12 cellular contexts compared by ENCODE assay signal in genomic region chr14:68476965-68477455, GRCh38.
A peak's percentile ranks its signal among the peaks of the same experiment; 100 is the strongest.
DNase-seq lines count a peak whose midpoint lies in the region; ATAC-seq, FAIRE-seq and TF ChIP-seq lines count a peak whose summit lies in the region.
"Had no signal": no experiment of that assay in that cellular context is flagged by ENCODE, and none has a peak within 500 bp of the region (broad histone marks: within the 10 kb centered on the region; RNA-seq: fewer than 3 reads in every experiment).

No MANE protein-coding gene starts in this region.

- ATAC-seq in activated B cell treated with CpG ODN at 0.5 μM for 24 hours (ENCODE audit: low read depth) (no peak), right cardiac atrium (no peak)

- WGBS in right cardiac atrium, result 97% methylated on average over 4 of the region's 4 CpGs

- TF ChIP-seq CTCF in activated B cell treated with CpG ODN at 0.5 μM for 24 hours (IDR thresholded peaks at IDR 0.05), result no peak

- no peak for TF ChIP-seq POLR2A in GM12892 (IDR thresholded peaks at IDR 0.05; ENCODE audit: low read depth, low read length)

- peak overlapping the region; percentile 62 for H3K4me3 Mint-ChIP-seq in activated B cell treated with CpG ODN at 0.5 μM for 24 hours

- no peaks in the 10 kb centered on the region for H3K27me3 Mint-ChIP-seq in activated B cell treated with CpG ODN at 0.5 μM for 24 hours

- H3K4me1 Mint-ChIP-seq in activated B cell treated with CpG ODN at 0.5 μM for 24 hours, result peaks cover 87% of the 10 kb centered on the region

- no peaks in the 10 kb centered on the region for H3K36me3 ChIP-seq in skeletal muscle tissue (ENCODE audit: control insufficient read depth in 3 of 3, insufficient read depth in 3 of 3, low read length in 3 of 3)

- H3K27me3 ChIP-seq in right cardiac atrium (ENCODE audit: control insufficient read depth, insufficient read depth) (no peaks in the 10 kb centered on the region), skeletal muscle tissue (ENCODE audit: control insufficient read depth in 3 of 3, insufficient read depth in 3 of 3, low read length in 3 of 3) (no peaks in the 10 kb centered on the region)

- intact Hi-C loops in activated B cell treated with CpG ODN at 0.5 μM for 24 hours (cut with micrococcal nuclease), result loop anchor here (1.0 to 5.0 kb wide), 9 partner anchors 18 to 339 kb away; partner anchors contain the start of gene ZFP36L1
- intact Hi-C loops in right cardiac atrium (cut with DNase I), result no loop called here

- no peaks in the 10 kb centered on the region for H3K9me3 Mint-ChIP-seq in activated B cell treated with CpG ODN at 0.5 μM for 24 hours

- H3K4me3 ChIP-seq in right cardiac atrium (ENCODE audit: low read length) (no peak overlapping the region), skeletal muscle tissue (ENCODE audit: low read length in 3 of 3) (no peak overlapping the region)

- no peaks in the 10 kb centered on the region for H3K36me3 Mint-ChIP-seq in activated B cell treated with CpG ODN at 0.5 μM for 24 hours (ENCODE audit: low read depth)

- FAIRE-seq in GM12892 (lab: Jason Lieb, UNC), result peak; percentile 73

- CTCF ChIA-PET in activated B cell treated with CpG ODN at 0.5 μM for 24 hours (lab: Charles Lee), result interaction anchor here (0.9 to 2.5 kb wide), 3 partner anchors 19 to 194 kb away, joined by 3 to 8 read pairs (median 6); no protein-coding TSS in a partner anchor

- peak overlapping the region in 2 of 3 donors; percentile 23 to 50 for H3K9ac ChIP-seq in skeletal muscle tissue (ENCODE audit: low read depth in 1 of 3, low read length in 3 of 3)

- POLR2A ChIA-PET in activated B cell treated with CpG ODN at 0.5 μM for 24 hours (lab: Charles Lee), result interaction anchor here (0.7 to 5.0 kb wide), 43 partner anchors 9 to 338 kb away, joined by 3 to 92 read pairs (median 5); partner anchors contain the start of gene ZFP36L1

- no peaks in the 10 kb centered on the region for H3K9me3 ChIP-seq in right cardiac atrium (ENCODE audit: control insufficient read depth, low read length)
- no peaks in the 10 kb centered on the region for H3K9me3 ChIP-seq in skeletal muscle tissue (ENCODE audit: control insufficient read depth in 3 of 3, low read length in 3 of 3)

- H3K27ac ChIP-seq in right cardiac atrium (ENCODE audit: low read length), result peak overlapping the region; percentile 56
- H3K27ac ChIP-seq in skeletal muscle tissue (ENCODE audit: low read depth, low read length), result peak overlapping the region; percentile 84

- H3K4me1 ChIP-seq in right cardiac atrium (ENCODE audit: control insufficient read depth, insufficient read depth, low read length) (peaks cover 7% of the 10 kb centered on the region), skeletal muscle tissue (ENCODE audit: control insufficient read depth in 3 of 3, insufficient read depth in 3 of 3, low read length in 3 of 3) (peaks cover 16 to 22% (median 20%) of the 10 kb centered on the region in 3 donors)

- DNase-seq in GM12892 (ENCODE audit: insufficient read length) (no peak), activated B cell treated with CpG ODN at 0.5 μM for 24 hours (no peak), right cardiac atrium (no peak), GOT3 (lab: John Stamatoyannopoulos, UW) (no peak), DMS53 treated with DMSO at 0.1 percent for 48 hours (lab: John Stamatoyannopoulos, UW; ENCODE audit: unreplicated experiment) (no peak), mucosa of gallbladder (ENCODE audit: low spot score) (no peak), NCI-H1105 treated with DMSO at 0.1 percent for 48 hours (lab: John Stamatoyannopoulos, UW) (no peak)
- DNase-seq: activated T-cell treated with anti-CD3 and anti-CD28 coated beads, Interleukin-2, amount 50 U/mL, for 1 hour; effector memory CD4-positive, alpha-beta T cell; stimulated activated CD4-positive, alpha-beta T cell treated with anti-CD3 and anti-CD28 coated beads, Interleukin-4, amount 100 ng/mL, for 24 hours; T-helper 1 cell had no signal

- peak overlapping the region; percentile 99 for H3K27ac Mint-ChIP-seq in activated B cell treated with CpG ODN at 0.5 μM for 24 hours
